Comparison of ENCODE assay signal across 8 cellular contexts in the genomic region with DNA sequence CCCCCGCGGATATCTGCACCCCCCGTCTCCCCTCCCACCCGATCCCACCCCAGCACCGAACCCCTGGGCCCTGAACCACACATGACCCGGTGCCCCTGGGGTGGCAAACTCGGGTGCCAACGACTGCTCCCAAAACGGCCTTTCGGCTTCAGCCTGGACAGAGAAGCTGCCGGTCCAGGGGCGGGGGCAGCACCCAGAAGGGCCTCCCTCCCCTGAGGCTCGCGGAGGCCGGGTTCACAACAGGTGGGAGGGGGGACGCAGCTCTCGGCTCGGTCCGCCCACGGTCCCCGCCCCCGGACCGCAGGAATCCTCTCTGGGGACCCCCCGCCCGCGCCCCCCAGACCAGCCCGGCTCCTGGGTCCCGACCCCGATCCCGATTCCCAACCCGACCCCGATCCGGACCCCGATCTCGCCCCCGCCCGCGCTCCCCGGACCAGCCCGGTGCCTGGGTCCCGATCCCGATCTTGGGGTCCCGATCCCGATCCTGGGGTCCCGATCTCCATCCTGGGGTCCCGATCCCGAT. TPM values are rescaled to one million over a fixed set of nuclear protein-coding genes. Genes with fewer than 3 reads are reported as not detected.
A peak's percentile ranks its signal among the peaks of the same experiment; 100 is the strongest.
DNase-seq lines count a peak whose midpoint lies in the region; FAIRE-seq and TF ChIP-seq lines count a peak whose summit lies in the region.

No MANE protein-coding gene starts in this region.

- peaks cover 26% of the 10 kb centered on the region for H3K4me1 ChIP-seq in mesodermal cell (ENCODE audit: control insufficient read depth, insufficient read depth, low read length, poor library complexity, severe bottlenecking)
- peaks cover 36% of the 10 kb centered on the region for H3K4me1 ChIP-seq in vagina

- peaks cover 14% of the 10 kb centered on the region for H3K27me3 ChIP-seq in bronchial epithelial cell (ENCODE audit: control insufficient read depth, insufficient read depth, low read length)
- no peaks in the 10 kb centered on the region for H3K27me3 ChIP-seq in vagina

- in situ Hi-C loops in KBM-7 (cut with MboI; ENCODE audit: low pct_unique_long_range_greater_than_20kb, low sequenced_read_pairs): no loop called here

- H3K9me3 ChIP-seq in mesodermal cell (ENCODE audit: control insufficient read depth, low read length) (no peaks in the 10 kb centered on the region), vagina (no peaks in the 10 kb centered on the region)

- no peaks in the 10 kb centered on the region for H3K36me3 ChIP-seq in bronchial epithelial cell (ENCODE audit: control insufficient read depth, insufficient read depth, low read length)
- no peaks in the 10 kb centered on the region for H3K36me3 ChIP-seq in mesodermal cell (ENCODE audit: control insufficient read depth, insufficient read depth, low read length)
- no peaks in the 10 kb centered on the region for H3K36me3 ChIP-seq in vagina

- 0 to 2% methylated on average over 34 to 38 of the region's 47 CpGs for WGBS in mesodermal cell (ENCODE audit: insufficient coverage in 2 of 2), 2 experiments

- H3K4me3 ChIP-seq in bronchial epithelial cell (ENCODE audit: low read depth, low read length) (peak overlapping the region; percentile 60), mesodermal cell (ENCODE audit: extremely low read depth, insufficient read depth, low read length, poor library complexity, severe bottlenecking) (peak overlapping the region; percentile 74), vagina (peak overlapping the region; percentile 88 to 96)

- FAIRE-seq in bronchial epithelial cell (lab: Jason Lieb, UNC): no peak

- H3K27ac ChIP-seq in mesodermal cell (ENCODE audit: low read depth, low read length, severe bottlenecking) (no peak overlapping the region), vagina (peak overlapping the region; percentile 93)

- DNase-seq in stimulated activated CD4-positive, alpha-beta T cell treated with anti-CD3 and anti-CD28 coated beads, Interleukin-15, amount 100 ng/mL, for 24 hours: peak; percentile 17
- no peak for DNase-seq in stimulated activated CD4-positive, alpha-beta T cell treated with anti-CD3 and anti-CD28 coated beads, Interleukin-4, amount 100 ng/mL, for 24 hours
- DNase-seq in bronchial epithelial cell (ENCODE audit: low read depth) (no peak), vagina (ENCODE audit: extremely low spot score in 2 of 2) (no peak), KBM-7 (no peak), cortex of kidney (lab: John Stamatoyannopoulos, UW) (no peak), foreskin melanocyte (no peak)

- intact Hi-C loops in vagina (cut with DNase I): no loop called here

- TF ChIP-seq CTCF in bronchial epithelial cell (IDR thresholded peaks at IDR 0.05; ENCODE audit: insufficient read depth, low read length, severe bottlenecking): no peak
- no peak for TF ChIP-seq CTCF in vagina (IDR thresholded peaks at IDR 0.05)

- TF ChIP-seq POLR2A in vagina (IDR thresholded peaks at IDR 0.05): no peak

RNA-seq across cellular contexts. Expression of a gene that starts 0.6 kb away (rescaled TPM):
- total RNA-seq in bronchial epithelial cell (18.7 and 39.3 TPM in 2 replicates), vagina (90.8 TPM)
- 49.5 TPM for polyA plus RNA-seq in mesodermal cell (2013, experiment 1 of 2)
- 41.5 TPM for polyA plus RNA-seq in mesodermal cell (2013, experiment 2 of 2)
